Comparison of ENCODE assay signal across 37 cellular contexts in the genomic region with DNA sequence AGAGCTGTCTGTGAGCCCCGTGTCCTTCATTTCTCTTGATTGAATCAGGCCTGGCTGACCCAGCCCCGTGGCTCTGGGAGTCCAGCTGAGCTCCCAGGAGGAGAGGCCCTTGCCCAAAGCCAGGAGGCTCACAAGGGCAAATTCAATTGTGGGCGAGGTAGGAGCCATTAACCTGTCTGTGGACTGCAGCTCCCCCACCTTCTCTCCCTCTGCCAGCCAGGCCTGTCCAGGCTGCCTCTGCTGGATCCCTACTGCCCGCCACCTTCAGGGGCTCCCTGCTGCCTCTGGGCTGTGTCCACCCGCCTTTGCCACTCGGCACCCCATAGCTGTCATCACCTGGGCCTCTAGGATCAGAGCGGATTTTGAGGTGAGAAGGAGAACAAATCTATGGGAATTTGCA.
"Had no signal": no experiment of that assay in that cellular context is flagged by ENCODE, and none has a peak within 500 bp of the region (broad histone marks: within the 10 kb centered on the region; RNA-seq: fewer than 3 reads in every experiment).

No MANE protein-coding gene starts in this region.

- H3K27ac ChIP-seq: adrenal gland, body of pancreas, brain microvascular endothelial cell, breast epithelium, VCaP had no signal

- ATAC-seq: activated CD8-positive, alpha-beta T cell treated with anti-CD3 and anti-CD28 coated beads for 36 hours; activated naive CD4-positive, alpha-beta T cell treated with anti-CD3 and anti-CD28 coated beads, Interleukin-2, amount 50 U/mL, for 72 hours; activated T-cell treated with anti-CD3 and anti-CD28 coated beads, Interleukin-2, amount 50 U/mL, for 4 hours; activated T-cell treated with anti-CD3 and anti-CD28 coated beads, Interleukin-2, amount 50 U/mL, for 72 hours; activated T-helper 17 cell treated with anti-CD3 and anti-CD28 coated beads, Interleukin-2, amount 50 U/mL, for 72 hours; body of pancreas had no signal

- H3K4me1 ChIP-seq: adrenal gland, breast epithelium had no signal

- H3K27ac Mint-ChIP-seq: activated B cell treated with CpG ODN at 0.5 μM for 24 hours; activated CD4-positive, alpha-beta memory T cell treated with anti-CD3 and anti-CD28 coated beads for 36 hours; activated CD4-positive, alpha-beta T cell treated with anti-CD3 and anti-CD28 coated beads, Interleukin-2, amount 10 ng/mL, durations not matched to agents 24 days and 14 days; activated CD8-positive, alpha-beta T cell treated with anti-CD3 and anti-CD28 coated beads for 36 hours; activated naive CD4-positive, alpha-beta T cell treated with anti-CD3 and anti-CD28 coated beads for 36 hours; activated naive CD4-positive, alpha-beta T cell treated with anti-CD3 and anti-CD28 coated beads, Interleukin-2, amount 50 U/mL, for 72 hours; activated naive CD8-positive, alpha-beta T cell treated with anti-CD3 and anti-CD28 coated beads for 36 hours; activated T-cell treated with anti-CD3 and anti-CD28 coated beads, Interleukin-2, amount 50 U/mL, for 72 hours; activated T-helper 1 cell treated with anti-CD3 and anti-CD28 coated beads, Interleukin-12 subunit alpha, Interleukin-12 subunit beta, Interleukin-2, Interleukin-4 antibody, amounts not matched to agents 30 ng/mL and 10 ng/mL and 1 ng/mL, durations not matched to agents 14 hours and 24 hours and 36 hours; activated T-helper 17 cell treated with anti-CD3 and anti-CD28 coated beads, Interleukin-2, amount 50 U/mL, for 72 hours; T-helper 1 cell treated with Interleukin-12 subunit alpha and Interleukin-12 subunit beta and Interleukin-4 antibody, amounts not matched to agents 30 μg/mL and 1 μg/mL, for 36 hours; T-helper 2 cell treated with Interferon-gamma antibody and Interleukin-4, amounts not matched to agents 5 μg/mL and 100 μg/mL, for 36 hours had no signal

- H3K4me3 ChIP-seq: adrenal gland, body of pancreas, breast epithelium had no signal

- H3K9me3 ChIP-seq: adrenal gland, body of pancreas, breast epithelium had no signal

- H3K4me3 Mint-ChIP-seq: activated B cell treated with CpG ODN at 0.5 μM for 24 hours; activated CD4-positive, alpha-beta memory T cell treated with anti-CD3 and anti-CD28 coated beads for 36 hours; activated CD4-positive, alpha-beta T cell treated with anti-CD3 and anti-CD28 coated beads, Interleukin-2, amount 10 ng/mL, durations not matched to agents 24 days and 14 days; activated CD8-positive, alpha-beta T cell treated with anti-CD3 and anti-CD28 coated beads for 36 hours; activated naive CD4-positive, alpha-beta T cell treated with anti-CD3 and anti-CD28 coated beads for 36 hours; activated naive CD8-positive, alpha-beta T cell treated with anti-CD3 and anti-CD28 coated beads for 36 hours; activated T-cell treated with anti-CD3 and anti-CD28 coated beads, Interleukin-2, amount 50 U/mL, for 4 hours; activated T-cell treated with anti-CD3 and anti-CD28 coated beads, Interleukin-2, amount 50 U/mL, for 72 hours; activated T-helper 1 cell treated with anti-CD3 and anti-CD28 coated beads, Interleukin-12 subunit alpha, Interleukin-12 subunit beta, Interleukin-2, Interleukin-4 antibody, amounts not matched to agents 30 ng/mL and 10 ng/mL and 1 ng/mL, durations not matched to agents 14 hours and 24 hours and 36 hours; activated T-helper 17 cell treated with anti-CD3 and anti-CD28 coated beads, Interleukin-2, amount 50 U/mL, for 72 hours; T-helper 1 cell treated with Interleukin-12 subunit alpha and Interleukin-12 subunit beta and Interleukin-4 antibody, amounts not matched to agents 30 μg/mL and 1 μg/mL, for 36 hours; T-helper 2 cell treated with Interferon-gamma antibody and Interleukin-4, amounts not matched to agents 5 μg/mL and 100 μg/mL, for 36 hours had no signal

- FAIRE-seq: astrocyte, TTC549 had no signal

- DNase-seq: activated B cell treated with CpG ODN at 0.5 μM for 24 hours; activated CD4-positive, alpha-beta memory T cell treated with anti-CD3 and anti-CD28 coated beads for 36 hours; activated CD4-positive, alpha-beta T cell treated with anti-CD3 and anti-CD28 coated beads for 4 hours; activated CD4-positive, alpha-beta T cell treated with anti-CD3 and anti-CD28 coated beads, Interleukin-2, amount 10 ng/mL, durations not matched to agents 24 days and 14 days; activated CD4-positive, alpha-beta T cell treated with anti-CD3 and anti-CD28 coated beads, Interleukin-2, amount 50 U/mL, for 1 hour; activated CD4-positive, alpha-beta T cell treated with anti-CD3 and anti-CD28 coated beads, Interleukin-2, amount 50 U/mL, for 4 hours; activated CD4-positive, CD25-positive, alpha-beta regulatory T cell treated with anti-CD3 and anti-CD28 coated beads, Interleukin-2, amount 50 U/mL, for 72 hours; activated CD8-positive, alpha-beta memory T cell treated with anti-CD3 and anti-CD28 coated beads, Interleukin-2, amount 50 U/mL, for 4 hours; activated CD8-positive, alpha-beta T cell treated with anti-CD3 and anti-CD28 coated beads for 36 hours; activated effector memory CD4-positive, alpha-beta T cell treated with anti-CD3 and anti-CD28 coated beads, Interleukin-2, amount 50 U/mL, for 16 hours; activated gamma-delta T cell treated with Interleukin-2 at 50 U/mL for 16 hours; activated naive CD4-positive, alpha-beta T cell; activated naive CD4-positive, alpha-beta T cell treated with anti-CD3 and anti-CD28 coated beads for 36 hours; activated naive CD4-positive, alpha-beta T cell treated with anti-CD3 and anti-CD28 coated beads, Interleukin-2, amount 50 U/mL, for 16 hours; activated naive CD8-positive, alpha-beta T cell treated with anti-CD3 and anti-CD28 coated beads for 36 hours; activated T-cell treated with anti-CD3 and anti-CD28 coated beads for 4 hours; activated T-cell treated with anti-CD3 and anti-CD28 coated beads, Interleukin-2, amount 50 U/mL, for 1 hour; activated T-cell treated with anti-CD3 and anti-CD28 coated beads, Interleukin-2, amount 50 U/mL, for 4 hours; activated T-cell treated with anti-CD3 and anti-CD28 coated beads, Interleukin-2, amount 50 U/mL, for 72 hours; adrenal gland; amniotic stem cell; aorta; body of pancreas; brain microvascular endothelial cell; central memory CD4-positive, alpha-beta T cell; T-helper 1 cell; T-helper 2 cell; T-helper 9 cell had no signal

- H3K4me1 Mint-ChIP-seq: activated B cell treated with CpG ODN at 0.5 μM for 24 hours; activated CD4-positive, alpha-beta T cell treated with anti-CD3 and anti-CD28 coated beads, Interleukin-2, amount 10 ng/mL, durations not matched to agents 24 days and 14 days; activated T-helper 17 cell treated with anti-CD3 and anti-CD28 coated beads, Interleukin-2, amount 50 U/mL, for 72 hours had no signal

- H3K36me3 Mint-ChIP-seq: activated CD4-positive, alpha-beta memory T cell treated with anti-CD3 and anti-CD28 coated beads for 36 hours; activated naive CD4-positive, alpha-beta T cell treated with anti-CD3 and anti-CD28 coated beads, Interleukin-2, amount 50 U/mL, for 72 hours; activated naive CD8-positive, alpha-beta T cell treated with anti-CD3 and anti-CD28 coated beads for 36 hours had no signal

- H3K36me3 ChIP-seq: adrenal gland, brain microvascular endothelial cell, breast epithelium had no signal

- H3K9me3 Mint-ChIP-seq: activated B cell treated with CpG ODN at 0.5 μM for 24 hours; activated CD4-positive, alpha-beta memory T cell treated with anti-CD3 and anti-CD28 coated beads for 36 hours; activated CD4-positive, alpha-beta T cell treated with anti-CD3 and anti-CD28 coated beads, Interleukin-2, amount 10 ng/mL, durations not matched to agents 24 days and 14 days; activated CD8-positive, alpha-beta T cell treated with anti-CD3 and anti-CD28 coated beads for 36 hours; activated naive CD4-positive, alpha-beta T cell treated with anti-CD3 and anti-CD28 coated beads for 36 hours; activated naive CD4-positive, alpha-beta T cell treated with anti-CD3 and anti-CD28 coated beads, Interleukin-2, amount 50 U/mL, for 72 hours; activated naive CD8-positive, alpha-beta T cell treated with anti-CD3 and anti-CD28 coated beads for 36 hours; activated T-cell treated with anti-CD3 and anti-CD28 coated beads, Interleukin-2, amount 50 U/mL, for 4 hours; activated T-cell treated with anti-CD3 and anti-CD28 coated beads, Interleukin-2, amount 50 U/mL, for 72 hours; activated T-helper 1 cell treated with anti-CD3 and anti-CD28 coated beads, Interleukin-12 subunit alpha, Interleukin-12 subunit beta, Interleukin-2, Interleukin-4 antibody, amounts not matched to agents 30 ng/mL and 10 ng/mL and 1 ng/mL, durations not matched to agents 14 hours and 24 hours and 36 hours; activated T-helper 17 cell treated with anti-CD3 and anti-CD28 coated beads, Interleukin-2, amount 50 U/mL, for 72 hours; T-helper 1 cell treated with Interleukin-12 subunit alpha and Interleukin-12 subunit beta and Interleukin-4 antibody, amounts not matched to agents 30 μg/mL and 1 μg/mL, for 36 hours; T-helper 2 cell treated with Interferon-gamma antibody and Interleukin-4, amounts not matched to agents 5 μg/mL and 100 μg/mL, for 36 hours had no signal

- H3K27me3 ChIP-seq: adrenal gland, body of pancreas, breast epithelium had no signal
